ENCODE assay signal across 11 cellular contexts in genomic region chr17:5122056-5122455, GRCh38. TPM values are rescaled to one million over a fixed set of nuclear protein-coding genes. Genes with fewer than 3 reads are reported as not detected.
DNase-seq lines count a peak whose midpoint lies in the region; ATAC-seq and TF ChIP-seq lines count a peak whose summit lies in the region.
"Not testable (repeated sequence)": the region's sequence is repeated elsewhere in the genome, so short reads cannot be mapped to it uniquely, and the experiment has no call there.
"Had no signal": no experiment of that assay in that cellular context is flagged by ENCODE, and none has a peak within 500 bp of the region (broad histone marks: within the 10 kb centered on the region; RNA-seq: fewer than 3 reads in every experiment).

No MANE protein-coding gene starts in this region.

- CTCF ChIA-PET in BJ (lab: Yijun Ruan, JAX): interaction anchor here (0.9 kb wide), 1 partner anchor 8 kb away, joined by 3 read pairs; no protein-coding TSS in a partner anchor

- TF ChIP-seq POLR2A in testis (IDR thresholded peaks at IDR 0.05): not testable (repeated sequence)

- intact Hi-C loops in dorsolateral prefrontal cortex (cut with DNase I); natural killer cell (cut with micrococcal nuclease); testis (cut with DNase I; ENCODE audit: low total_unique reads): not testable (repeated sequence)

- DNase-seq in BJ (ENCODE audit: low read depth); natural killer cell: not testable (repeated sequence)
- DNase-seq in activated CD8-positive, alpha-beta memory T cell treated with anti-CD3 and anti-CD28 coated beads, Interleukin-2, amount 50 U/mL, for 48 hours: peak; percentile 34
- DNase-seq in dorsolateral prefrontal cortex (peak in 4 of 10 donors; percentile 12 to 59 (median 16)), testis (peak; percentile 12)

- H3K9ac ChIP-seq in HUES64 (ENCODE audit: low read depth, low read length); rectal smooth muscle tissue (ENCODE audit: low read length): not testable (repeated sequence)
- H3K9ac ChIP-seq in iPS-18a (ENCODE audit: low read length): peak overlapping the region; percentile 39

- H3K4me3 Mint-ChIP-seq in natural killer cell: peak overlapping the region; percentile 19

- not testable (repeated sequence) for H3K36me3 Mint-ChIP-seq in natural killer cell

- WGBS in HUES64: 74% methylated on average over 7 of the region's 7 CpGs
- WGBS in testis, 2 donors: 54 to 65% methylated on average over 7 of the region's 7 CpGs

- not testable (repeated sequence) for H3K9me3 ChIP-seq in HUES64 (ENCODE audit: insufficient read depth, low read depth, low read length); iPS-18a (ENCODE audit: control insufficient read depth, low read depth, low read length); testis

- TF ChIP-seq CTCF in BJ (IDR thresholded peaks at IDR 0.05; ENCODE audit: insufficient read depth, low read depth, low read length); dorsolateral prefrontal cortex (IDR thresholded peaks at IDR 0.05 in 54 of 56, conservative IDR thresholded peaks at IDR 0.05 in 2 of 56; ENCODE audit: low read depth in 1 of 56, partially characterized antibody in 56 of 56); natural killer cell (IDR thresholded peaks at IDR 0.05); testis (IDR thresholded peaks at IDR 0.05): not testable (repeated sequence)

- H3K27ac Mint-ChIP-seq in natural killer cell: not testable (repeated sequence)

- H3K36me3 ChIP-seq in BJ (ENCODE audit: control insufficient read depth, insufficient read depth, low read length); HUES64 (ENCODE audit: insufficient read depth, low read length); iPS-18a (ENCODE audit: control insufficient read depth, low read depth, low read length); rectal smooth muscle tissue (ENCODE audit: control insufficient read depth, insufficient read depth, low read length); testis (ENCODE audit: low read depth, missing control alignments): not testable (repeated sequence)

- H3K4me3 ChIP-seq in BJ (ENCODE audit: low read depth, low read length): peak overlapping the region; percentile 55
- H3K4me3 ChIP-seq in HUES64 (ENCODE audit: low read length): peak overlapping the region; percentile 77
- peak overlapping the region; percentile 21 to 76 (median 58) for H3K4me3 ChIP-seq in dorsolateral prefrontal cortex
- H3K4me3 ChIP-seq in iPS-18a (ENCODE audit: low read length): peak overlapping the region; percentile 67
- peak overlapping the region; percentile 64 for H3K4me3 ChIP-seq in rectal smooth muscle tissue (ENCODE audit: low read length)
- peak overlapping the region in 1 of 2 donors; percentile 57 for H3K4me3 ChIP-seq in testis

- not testable (repeated sequence) for ATAC-seq in natural killer cell

- H3K4me1 ChIP-seq in HUES64 (ENCODE audit: insufficient read depth, low read length); iPS-18a (ENCODE audit: control insufficient read depth, low read depth, low read length); rectal smooth muscle tissue (ENCODE audit: control insufficient read depth, insufficient read depth, low read length); testis: not testable (repeated sequence)

- H3K27me3 ChIP-seq in BJ (ENCODE audit: control insufficient read depth, insufficient read depth, low read length): peaks cover 14% of the 10 kb centered on the region
- peaks cover 22% of the 10 kb centered on the region for H3K27me3 ChIP-seq in HUES64 (ENCODE audit: insufficient read depth, low read length)
- peaks cover 0 to 19% (median 0%) of the 10 kb centered on the region in 45 donors for H3K27me3 ChIP-seq in dorsolateral prefrontal cortex
- H3K27me3 ChIP-seq in iPS-18a (ENCODE audit: control insufficient read depth, insufficient read depth, low read length): peaks cover 20% of the 10 kb centered on the region
- not testable (repeated sequence) for H3K27me3 ChIP-seq in rectal smooth muscle tissue (ENCODE audit: control insufficient read depth, insufficient read depth, low read length); testis

- POLR2A ChIA-PET in BJ (lab: Charles Lee): not testable (repeated sequence)

- H3K9me3 Mint-ChIP-seq in natural killer cell: not testable (repeated sequence)

- peaks cover 37% of the 10 kb centered on the region in 2 donors for H3K27me3 Mint-ChIP-seq in natural killer cell (ENCODE audit: low read depth in 2 of 2)

- not testable (repeated sequence) for H3K4me1 Mint-ChIP-seq in natural killer cell

- not testable (repeated sequence) for H3K27ac ChIP-seq in HUES64 (ENCODE audit: low read depth, low read length); iPS-18a (ENCODE audit: low read length); rectal smooth muscle tissue (ENCODE audit: low read depth, low read length)
- peak overlapping the region in 23 of 59 donors; percentile 11 to 85 (median 65) for H3K27ac ChIP-seq in dorsolateral prefrontal cortex
- H3K27ac ChIP-seq in testis: peak overlapping the region in 1 of 2 donors; percentile 35

RNA-seq across cellular contexts. Expression of gene USP6, which starts 6.2 kb away (rescaled TPM):
- polyA plus RNA-seq in BJ (2011; rRNA removed) (0.01 TPM in 1 of 2 replicates, not detected in the other), testis (ENCODE audit: insufficient read depth, low read depth, low replicate concordance) (19.3 TPM)
- under 0.01 TPM in 1 of 2 replicates, not detected in the other for polyA minus RNA-seq in BJ (2011; rRNA and poly(A)+ RNA removed)
- polyA plus RNA-seq in HUES64 (2013, experiment 1 of 2): under 0.01 TPM
- not detected for polyA plus RNA-seq in HUES64 (2013, experiment 2 of 2)
- total RNA-seq in dorsolateral prefrontal cortex (1 to 10 TPM in 24 of 120 experiments, under 1 TPM in 96; 0.07 to 4.4 (median 0.48) TPM), natural killer cell (under 1 TPM; 0.07 to 0.34 (median 0.13) TPM), testis (10 to 100 TPM; 25.1 to 50.4 TPM)
- total RNA-seq: dermis blood vessel endothelial cell, epithelial cell of proximal tubule, glomerular endothelial cell had no signal

RNA-seq across cellular contexts. Expression of gene ZNF232, which starts 10.4 kb away (rescaled TPM):
- polyA plus RNA-seq in BJ (2011; rRNA removed): 3.1 and 4.4 TPM in 2 replicates
- 1.2 and 3.8 TPM in 2 replicates for polyA minus RNA-seq in BJ (2011; rRNA and poly(A)+ RNA removed)
- 30.1 TPM for polyA plus RNA-seq in HUES64 (2013, experiment 1 of 2)
- 28.1 TPM for polyA plus RNA-seq in HUES64 (2013, experiment 2 of 2)
- 10 to 100 TPM in 81 of 120 experiments, 1 to 10 TPM in 39; 7.6 to 20.3 (median 10.9) TPM for total RNA-seq in dorsolateral prefrontal cortex
- 1 to 10 TPM; 2.8 to 6.5 (median 5.6) TPM for total RNA-seq in natural killer cell
- 10 to 100 TPM in 1 of 2 donors, 1 to 10 TPM in 1; 8.6 to 21.7 TPM for total RNA-seq in testis
- 14.4 TPM for polyA plus RNA-seq in testis (ENCODE audit: insufficient read depth, low read depth, low replicate concordance)

RNA-seq across cellular contexts. Expression of gene ZFP3, which starts 43.8 kb away (rescaled TPM):
- 2.0 and 3.7 TPM in 2 replicates for polyA plus RNA-seq in BJ (2011; rRNA removed)
- 2.1 and 3.1 TPM in 2 replicates for polyA minus RNA-seq in BJ (2011; rRNA and poly(A)+ RNA removed)
- polyA plus RNA-seq in HUES64 (2013, experiment 1 of 2): 0.05 TPM
- polyA plus RNA-seq in HUES64 (2013, experiment 2 of 2): not detected
- 10 to 100 TPM in 32 of 120 experiments, 1 to 10 TPM in 88; 4.7 to 13.7 (median 9.1) TPM for total RNA-seq in dorsolateral prefrontal cortex
- 1 to 10 TPM; 3.8 to 7.2 (median 5.1) TPM for total RNA-seq in natural killer cell
- 1 to 10 TPM; 6.4 to 7.2 TPM for total RNA-seq in testis
- 4.6 TPM for polyA plus RNA-seq in testis (ENCODE audit: insufficient read depth, low read depth, low replicate concordance)

Comparison
In these comparisons a context has a peak if more than half of its experiments do, and no peak if none do; other contexts are left out.
1. RNA of gene USP6, which starts 6.2 kb away (total RNA-seq): 25.1 to 50.4 TPM in testis; 0.07 to 4.4 TPM in dorsolateral prefrontal cortex and 0.07 to 0.34 TPM in natural killer cell; every median in the first group is over 4 times any median in the second.